ENCODE assay signal across 25 cellular contexts in genomic region chr2:42741140-42741539, GRCh38. TPM values are rescaled to one million over a fixed set of nuclear protein-coding genes. Genes with fewer than 3 reads are reported as not detected.
"Had no signal": no experiment of that assay in that cellular context is flagged by ENCODE, and none has a peak within 500 bp of the region (broad histone marks: within the 10 kb centered on the region; RNA-seq: fewer than 3 reads in every experiment).

No MANE protein-coding gene starts in this region.

- H3K36me3 Mint-ChIP-seq: stimulated activated effector memory CD8-positive, alpha-beta T cell treated with anti-CD3 and anti-CD28 coated beads, Interleukin-12 subunit alpha, Interleukin-12 subunit beta, amount 100 ng/mL, for 72 hours had no signal

- ATAC-seq: heart left ventricle; left lobe of liver; pancreas; right cardiac atrium; stimulated activated effector memory CD8-positive, alpha-beta T cell treated with anti-CD3 and anti-CD28 coated beads, Interleukin-12 subunit alpha, Interleukin-12 subunit beta, amount 100 ng/mL, for 72 hours; stimulated activated naive CD8-positive, alpha-beta T cell treated with anti-CD3 and anti-CD28 coated beads, Interleukin-15, Interleukin-2, amounts not matched to agents 100 U/mL and 50 U/mL, for 24 hours had no signal

- H3K4me3 Mint-ChIP-seq: naive B cell; nephron; stimulated activated effector memory CD8-positive, alpha-beta T cell treated with anti-CD3 and anti-CD28 coated beads, Interleukin-12 subunit alpha, Interleukin-12 subunit beta, amount 100 ng/mL, for 72 hours had no signal

- H3K27ac Mint-ChIP-seq: nephron; progenitor cell of endocrine pancreas; stimulated activated effector memory CD8-positive, alpha-beta T cell treated with anti-CD3 and anti-CD28 coated beads, Interleukin-12 subunit alpha, Interleukin-12 subunit beta, amount 100 ng/mL, for 72 hours had no signal

- H3K9me3 ChIP-seq: pancreas, suprapubic skin, thyroid gland, vagina had no signal

- H3K36me3 ChIP-seq: pancreas, thyroid gland had no signal

- H3K27me3 Mint-ChIP-seq: naive B cell, progenitor cell of endocrine pancreas had no signal

- H3K4me1 ChIP-seq: heart left ventricle, pancreas, vagina had no signal

- H3K27me3 ChIP-seq: dorsolateral prefrontal cortex, heart left ventricle, pancreas, suprapubic skin, thyroid gland, upper lobe of left lung, vagina had no signal

- H3K27ac ChIP-seq: dorsolateral prefrontal cortex, heart left ventricle, pancreas, suprapubic skin, thyroid gland, vagina had no signal

- DNase-seq: cortex of kidney; dorsolateral prefrontal cortex; effector CD8-positive, alpha-beta T cell; heart left ventricle; hippocampal formation; mesendoderm; naive B cell; occipital lobe; pancreas; right cardiac atrium; stimulated activated CD4-positive, alpha-beta T cell treated with anti-CD3 and anti-CD28 coated beads, Interleukin-4, amount 100 ng/mL, for 1 hour; stimulated activated CD8-positive, alpha-beta memory T cell treated with anti-CD3 and anti-CD28 coated beads, Interleukin-4, amount 100 ng/mL, for 48 hours; stimulated activated naive CD8-positive, alpha-beta T cell treated with anti-CD3 and anti-CD28 coated beads, Interleukin-15, Interleukin-2, amounts not matched to agents 100 U/mL and 50 U/mL, for 24 hours; thyroid gland; upper lobe of left lung had no signal

- H3K4me3 ChIP-seq: dorsolateral prefrontal cortex, heart left ventricle, pancreas, suprapubic skin, thyroid gland, upper lobe of left lung, vagina had no signal

- H3K9me3 Mint-ChIP-seq: stimulated activated effector memory CD8-positive, alpha-beta T cell treated with anti-CD3 and anti-CD28 coated beads, Interleukin-12 subunit alpha, Interleukin-12 subunit beta, amount 100 ng/mL, for 72 hours had no signal

- H3K4me1 Mint-ChIP-seq: stimulated activated effector memory CD8-positive, alpha-beta T cell treated with anti-CD3 and anti-CD28 coated beads, Interleukin-12 subunit alpha, Interleukin-12 subunit beta, amount 100 ng/mL, for 72 hours had no signal

- FAIRE-seq: frontal cortex, islet of Langerhans, pancreas had no signal

RNA-seq across cellular contexts. Expression of gene OXER1, which starts 22.8 kb away (rescaled TPM):
- total RNA-seq: frontal cortex, glomerular endothelial cell, lung microvascular endothelial cell, occipital lobe had no signal

RNA-seq across cellular contexts. Expression of gene HAAO, which starts 51.2 kb away (rescaled TPM):
- total RNA-seq: glomerular endothelial cell, lung microvascular endothelial cell had no signal
